ENCODE assay signal across 8 cellular contexts in genomic region chr10:22252801-22253577, GRCh38. TPM values are rescaled to one million over a fixed set of nuclear protein-coding genes. Genes with fewer than 3 reads are reported as not detected.
DNase-seq lines count a peak whose midpoint lies in the region; ATAC-seq and TF ChIP-seq lines count a peak whose summit lies in the region.

No MANE protein-coding gene starts in this region.

- H3K27me3 ChIP-seq in BJ (ENCODE audit: control insufficient read depth, insufficient read depth, low read length) (peaks cover 5% of the 10 kb centered on the region; the same call in 1 of the 2 replicates), MM.1S (replicated peaks; ENCODE audit: insufficient read depth, low read length) (no peaks in the 10 kb centered on the region)

- intact Hi-C loops in activated naive CD4-positive, alpha-beta T cell treated with anti-CD3 and anti-CD28 coated beads for 36 hours (cut with micrococcal nuclease) = loop anchor here (1.0 to 10.0 kb wide), 7 partner anchors 24 to 1192 kb away; partner anchors contain the start of genes DNAJC1, MLLT10 and MSRB2

- H3K36me3 ChIP-seq in BJ (ENCODE audit: control insufficient read depth, insufficient read depth, low read length) (no peaks in the 10 kb centered on the region), MM.1S (replicated peaks; ENCODE audit: insufficient read depth, low read length) (no peaks in the 10 kb centered on the region), urinary bladder (ENCODE audit: insufficient read depth) (no peaks in the 10 kb centered on the region)

- no peaks in the 10 kb centered on the region for H3K9me2 ChIP-seq in MM.1S (replicated peaks; ENCODE audit: insufficient read depth, low read length)

- H3K79me2 ChIP-seq in MM.1S (ENCODE audit: low read length) = no peaks in the 10 kb centered on the region

- CTCF ChIA-PET in BJ (lab: Yijun Ruan, JAX) = interaction anchor here (0.8 kb wide), 1 partner anchor 9 kb away, joined by 4 read pairs; no protein-coding TSS in a partner anchor
- CTCF ChIA-PET in activated naive CD4-positive, alpha-beta T cell treated with anti-CD3 and anti-CD28 coated beads for 36 hours (lab: Charles Lee) = interaction anchor here (0.7 kb wide), 1 partner anchor 88 kb away, joined by 3 read pairs; no protein-coding TSS in a partner anchor

- peaks cover 4% of the 10 kb centered on the region for H3K36me3 Mint-ChIP-seq in activated naive CD4-positive, alpha-beta T cell treated with anti-CD3 and anti-CD28 coated beads for 36 hours (ENCODE audit: low read depth)
- no peaks in the 10 kb centered on the region for H3K36me3 Mint-ChIP-seq in osteocyte (ENCODE audit: unreplicated experiment)

- peaks cover 5% of the 10 kb centered on the region for H3K27me3 Mint-ChIP-seq in activated naive CD4-positive, alpha-beta T cell treated with anti-CD3 and anti-CD28 coated beads for 36 hours (ENCODE audit: low read depth)
- peaks cover 26% of the 10 kb centered on the region for H3K27me3 Mint-ChIP-seq in osteocyte (ENCODE audit: unreplicated experiment)

- no peaks in the 10 kb centered on the region for H3K9me3 ChIP-seq in MM.1S (replicated peaks; ENCODE audit: insufficient read depth, low read length)

- H3K4me1 ChIP-seq in MM.1S (ENCODE audit: low read length) (no peaks in the 10 kb centered on the region), urinary bladder (ENCODE audit: insufficient read depth) (no peaks in the 10 kb centered on the region)

- peak overlapping the region; percentile 91 for H2AFZ ChIP-seq in MM.1S (ENCODE audit: low read length)

- no peaks in the 10 kb centered on the region for H3K9me3 Mint-ChIP-seq in activated naive CD4-positive, alpha-beta T cell treated with anti-CD3 and anti-CD28 coated beads for 36 hours
- no peaks in the 10 kb centered on the region for H3K9me3 Mint-ChIP-seq in osteocyte (ENCODE audit: unreplicated experiment)

- peak overlapping the region; percentile 96 for H3K27ac Mint-ChIP-seq in activated naive CD4-positive, alpha-beta T cell treated with anti-CD3 and anti-CD28 coated beads for 36 hours
- H3K27ac Mint-ChIP-seq in osteocyte (ENCODE audit: unreplicated experiment) = peak overlapping the region; percentile 72

- WGBS in urinary bladder = 21% methylated on average over 80 of the region's 80 CpGs

- peak overlapping the region; percentile 72 for H3K4me2 ChIP-seq in MM.1S (ENCODE audit: low read depth, low read length)

- TF ChIP-seq CTCF in BJ (IDR thresholded peaks at IDR 0.05; ENCODE audit: insufficient read depth, low read depth, low read length) (no peak), MM.1S (IDR thresholded peaks at IDR 0.05; ENCODE audit: low read length) (no peak), osteocyte (IDR thresholded peaks at IDR 0.05) (no peak)

- no peak for DNase-seq in BJ (ENCODE audit: low read depth)
- peak; percentile 53 for DNase-seq in MM.1S
- DNase-seq in activated naive CD4-positive, alpha-beta T cell treated with anti-CD3 and anti-CD28 coated beads for 36 hours = peak; percentile 35
- DNase-seq in globus pallidus (ENCODE audit: low spot score) = peak; percentile 57
- no peak for DNase-seq in osteocyte (ENCODE audit: extremely low spot score, unreplicated experiment)
- no peak for DNase-seq in GDM1 (lab: John Stamatoyannopoulos, UW)

- H3K4me1 Mint-ChIP-seq in activated naive CD4-positive, alpha-beta T cell treated with anti-CD3 and anti-CD28 coated beads for 36 hours (ENCODE audit: low read depth) = peaks cover 26% of the 10 kb centered on the region
- H3K4me1 Mint-ChIP-seq in osteocyte (ENCODE audit: unreplicated experiment) = peaks cover 16% of the 10 kb centered on the region

- H3F3A ChIP-seq in MM.1S (ENCODE audit: insufficient read depth, low read length) = peaks cover 15% of the 10 kb centered on the region

- ATAC-seq in GM21381 (IDR thresholded peaks at IDR 0.05; ENCODE audit: unreplicated experiment) = peak; percentile 34

- POLR2A ChIA-PET in BJ (lab: Charles Lee) = no interaction called here

- no peaks in the 10 kb centered on the region for H4K20me1 ChIP-seq in MM.1S (ENCODE audit: insufficient read depth, low read length)

- H3K4me3 Mint-ChIP-seq in activated naive CD4-positive, alpha-beta T cell treated with anti-CD3 and anti-CD28 coated beads for 36 hours = peak overlapping the region; percentile 99
- H3K4me3 Mint-ChIP-seq in osteocyte (ENCODE audit: unreplicated experiment) = peak overlapping the region; percentile 72

- H3K27ac ChIP-seq in MM.1S (ENCODE audit: low read length) (peak overlapping the region; percentile 86; the same call in 1 of the 2 replicates), urinary bladder (ENCODE audit: low read depth) (peak overlapping the region; percentile 94)

- peak overlapping the region; percentile 50 for H3K4me3 ChIP-seq in BJ (ENCODE audit: low read depth, low read length)
- peak overlapping the region; percentile 85 for H3K4me3 ChIP-seq in MM.1S (ENCODE audit: low read length)
- peak overlapping the region; percentile 78 for H3K4me3 ChIP-seq in urinary bladder (ENCODE audit: low read depth, low read length)

- peak overlapping the region; percentile 87 for H3K9ac ChIP-seq in MM.1S (ENCODE audit: low read length)

RNA-seq across cellular contexts. Expression of gene EBLN1, which starts 35.2 kb away (rescaled TPM):
- polyA plus RNA-seq in BJ (2011; rRNA removed) (not detected in 2 replicates), urinary bladder (not detected)
- polyA minus RNA-seq in BJ (2011; rRNA and poly(A)+ RNA removed) = not detected in 2 replicates
- total RNA-seq in activated naive CD4-positive, alpha-beta T cell treated with anti-CD3 and anti-CD28 coated beads for 36 hours = not detected
- total RNA-seq in osteocyte (not detected in 2 replicates), urinary bladder (not detected)

Comparison
In these comparisons a context has a peak if more than half of its experiments do, and no peak if none do; other contexts are left out.
1. DNase-seq: peak in MM.1S (single experiment), activated naive CD4-positive, alpha-beta T cell treated with anti-CD3 and anti-CD28 coated beads for 36 hours (single experiment) and globus pallidus (single experiment); none in BJ (single experiment), osteocyte (single experiment) and GDM1 (single experiment).
2. Peak in every context shown above with its lines, with median percentiles within 50 percentile points of each other: H3K4me3 ChIP-seq.